21 cellular contexts compared by ENCODE assay signal in the genomic region with DNA sequence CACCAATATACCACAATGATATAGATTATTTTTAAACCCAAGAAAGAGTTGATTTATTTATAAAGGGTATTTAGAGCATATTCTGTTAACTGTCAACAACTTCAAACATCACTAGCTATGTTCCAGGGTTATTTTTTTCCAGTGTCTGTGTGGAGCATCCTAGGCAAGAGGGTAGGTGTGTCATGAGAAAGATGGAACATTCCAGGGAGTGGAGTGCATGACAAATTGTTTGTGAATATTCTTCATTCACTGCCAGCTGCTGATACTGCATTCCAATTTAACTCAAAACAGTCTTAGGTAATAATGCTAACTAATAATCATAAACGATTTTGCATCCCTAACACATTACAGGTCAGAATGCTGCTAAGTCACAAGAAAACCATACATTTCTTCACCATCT.
"Had no signal": no experiment of that assay in that cellular context is flagged by ENCODE, and none has a peak within 500 bp of the region (broad histone marks: within the 10 kb centered on the region; RNA-seq: fewer than 3 reads in every experiment).

No MANE protein-coding gene starts in this region.

- ATAC-seq: effector memory CD8-positive, alpha-beta T cell; gastroesophageal sphincter; left ventricle myocardium superior; naive thymus-derived CD8-positive, alpha-beta T cell had no signal

- DNase-seq: cerebellar nuclear complex; effector memory CD8-positive, alpha-beta T cell; erythroblast; glutamatergic neuron; islet precursor cell; left cardiac atrium; left ventricle myocardium superior; naive thymus-derived CD8-positive, alpha-beta T cell; ovary; sigmoid colon; small intestine; stimulated activated CD4-positive, alpha-beta T cell treated with anti-CD3 and anti-CD28 coated beads, Interleukin-12 subunit alpha, Interleukin-12 subunit beta, amount 100 ng/mL, for 4 hours; stimulated activated naive CD4-positive, alpha-beta T cell; stomach; substantia nigra; trophoblast cell had no signal

- FAIRE-seq: colon, small intestine had no signal

- H3K27me3 ChIP-seq: gastroesophageal sphincter, neutrophil, ovary, right atrium auricular region, sigmoid colon, stomach had no signal

- H3K4me3 ChIP-seq: gastroesophageal sphincter, ovary, right atrium auricular region, sigmoid colon, stomach, thoracic aorta had no signal

- H3K36me3 ChIP-seq: gastroesophageal sphincter, neutrophil, ovary, right atrium auricular region, sigmoid colon, stomach, thoracic aorta had no signal
